In the genomic region with DNA sequence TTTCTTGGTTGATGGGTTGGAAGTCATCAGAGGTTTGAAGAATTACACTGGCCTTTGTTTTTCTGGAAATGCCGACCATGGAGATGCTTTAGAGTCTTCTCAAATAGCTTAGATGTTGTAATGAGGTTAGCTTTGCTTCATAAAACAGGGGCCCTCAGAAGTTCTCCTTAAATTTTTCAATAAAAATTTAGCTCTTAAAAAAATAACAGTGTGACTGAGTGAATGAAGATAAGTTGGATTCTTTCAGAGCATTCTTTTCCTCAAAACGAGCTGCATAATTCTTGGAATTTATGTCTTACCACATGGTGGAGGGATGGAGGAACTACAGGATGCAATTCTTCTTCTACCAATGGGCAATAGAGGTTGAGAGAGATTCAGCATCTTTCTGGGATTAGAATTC, we compare ENCODE assay signal across 1 cellular context.
TF ChIP-seq lines count a peak whose summit lies in the region.

No MANE protein-coding gene starts in this region.

TF ChIP-seq in GM12878, 131 proteins besides CTCF, POLR2A, EP300 and RAD21:
- TF ChIP-seq FOS (IDR thresholded peaks at IDR 0.05; ENCODE audit: borderline replicate concordance, extremely low read depth, insufficient read length) = no peak
- TF ChIP-seq EGR1 (IDR thresholded peaks at IDR 0.05; ENCODE audit: borderline replicate concordance in 1 of 2, low read depth in 2 of 2, low read length in 2 of 2) = no peak
- no peak for TF ChIP-seq BHLHE40 (IDR thresholded peaks at IDR 0.05; ENCODE audit: borderline replicate concordance in 1 of 2, low read depth in 2 of 2, low read length in 1 of 2)
- no peak for TF ChIP-seq SRF (IDR thresholded peaks at IDR 0.05; ENCODE audit: low read depth in 2 of 2, low read length in 2 of 2)
- TF ChIP-seq YY1 (IDR thresholded peaks at IDR 0.05; ENCODE audit: low read depth, low read length) = no peak
- TF ChIP-seq CBFB (IDR thresholded peaks at IDR 0.05; ENCODE audit: low read depth) = no peak
- no peak for TF ChIP-seq NKRF (conservative IDR thresholded peaks at IDR 0.05)
